24 cellular contexts compared by ENCODE assay signal in the genomic region with DNA sequence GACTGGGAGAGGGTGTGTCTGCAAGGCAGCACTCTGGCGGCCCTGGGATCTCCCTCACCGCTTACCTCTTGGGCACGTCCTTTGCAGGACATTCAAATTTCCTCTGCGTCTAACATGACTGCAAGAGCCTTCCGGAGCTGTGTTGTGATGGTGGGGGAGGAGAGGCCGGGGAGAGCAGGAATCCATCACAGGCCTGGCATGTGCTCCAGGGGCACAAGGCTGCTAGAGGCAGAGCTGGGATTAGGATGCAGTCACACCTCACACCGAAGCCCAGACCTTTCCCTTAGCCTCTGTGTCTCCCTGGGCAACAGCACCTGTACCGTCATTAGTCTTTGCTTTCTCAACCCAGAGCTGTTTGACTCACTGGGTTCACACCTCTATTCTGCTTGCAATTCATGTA.
"Had no signal": no experiment of that assay in that cellular context is flagged by ENCODE, and none has a peak within 500 bp of the region (broad histone marks: within the 10 kb centered on the region; RNA-seq: fewer than 3 reads in every experiment).

No MANE protein-coding gene starts in this region.

- H3K9me3 Mint-ChIP-seq: activated CD4-positive, alpha-beta T cell treated with anti-CD3 and anti-CD28 coated beads, Interleukin-2, amount 10 ng/mL, durations not matched to agents 7 days and 5 days; activated naive CD4-positive, alpha-beta T cell treated with anti-CD3 and anti-CD28 coated beads for 36 hours; activated T-cell treated with anti-CD3 and anti-CD28 coated beads, Interleukin-2, amount 50 U/mL, for 24 hours; stimulated activated memory B cell treated with anti-CD40 and anti-IgM and Interleukin-4, amounts not matched to agents 10 μg/mL and 1 μg/mL and 100 μg/mL, for 72 hours had no signal

- H3K27me3 ChIP-seq: body of pancreas, pancreas had no signal

- FAIRE-seq: colon, keratinocyte, pancreas had no signal

- H3K27ac Mint-ChIP-seq: activated CD4-positive, alpha-beta T cell treated with anti-CD3 and anti-CD28 coated beads, Interleukin-2, amount 10 ng/mL, durations not matched to agents 7 days and 5 days; activated CD8-positive, alpha-beta T cell treated with anti-CD3 and anti-CD28 coated beads, Interleukin-2, amount 10 ng/mL, durations not matched to agents 7 days and 5 days; activated naive CD4-positive, alpha-beta T cell treated with anti-CD3 and anti-CD28 coated beads for 36 hours; activated T-cell treated with anti-CD3 and anti-CD28 coated beads, Interleukin-2, amount 50 U/mL, for 24 hours; stimulated activated memory B cell treated with anti-CD40 and anti-IgM and Interleukin-4, amounts not matched to agents 10 μg/mL and 1 μg/mL and 100 μg/mL, for 72 hours had no signal

- DNase-seq: activated CD4-positive, alpha-beta T cell treated with anti-CD3 and anti-CD28 coated beads, Interleukin-2, amount 10 ng/mL, durations not matched to agents 7 days and 5 days; activated CD8-positive, alpha-beta T cell treated with anti-CD3 and anti-CD28 coated beads, Interleukin-2, amount 10 ng/mL, durations not matched to agents 7 days and 5 days; activated naive CD4-positive, alpha-beta T cell treated with anti-CD3 and anti-CD28 coated beads for 36 hours; activated T-cell treated with anti-CD3 and anti-CD28 coated beads, Interleukin-2, amount 50 U/mL, for 24 hours; body of pancreas; caudate nucleus; dorsolateral prefrontal cortex; foreskin fibroblast; glutamatergic neuron; hippocampal formation; midbrain; pancreas; stimulated activated CD4-positive, alpha-beta T cell treated with anti-CD3 and anti-CD28 coated beads, Interleukin-4, amount 100 ng/mL, for 24 hours; T-helper 1 cell; T-helper 9 cell had no signal

- H3K4me3 ChIP-seq: body of pancreas, dorsolateral prefrontal cortex, lung, pancreas, smooth muscle cell had no signal

- ATAC-seq: activated CD8-positive, alpha-beta T cell treated with anti-CD3 and anti-CD28 coated beads, Interleukin-2, amount 10 ng/mL, durations not matched to agents 7 days and 5 days; body of pancreas; left lobe of liver; pancreas; sciatic nerve; stimulated activated memory B cell treated with anti-CD40 and anti-IgM and Interleukin-4, amounts not matched to agents 10 μg/mL and 1 μg/mL and 100 μg/mL, for 72 hours had no signal

- H3K9me3 ChIP-seq: body of pancreas, neutrophil, pancreas had no signal

- H3K27me3 Mint-ChIP-seq: stimulated activated memory B cell treated with anti-CD40 and anti-IgM and Interleukin-4, amounts not matched to agents 10 μg/mL and 1 μg/mL and 100 μg/mL, for 72 hours had no signal

- H3K36me3 ChIP-seq: neutrophil, pancreas had no signal

- H3K36me3 Mint-ChIP-seq: stimulated activated memory B cell treated with anti-CD40 and anti-IgM and Interleukin-4, amounts not matched to agents 10 μg/mL and 1 μg/mL and 100 μg/mL, for 72 hours had no signal

- H3K4me3 Mint-ChIP-seq: activated CD4-positive, alpha-beta T cell treated with anti-CD3 and anti-CD28 coated beads, Interleukin-2, amount 10 ng/mL, durations not matched to agents 7 days and 5 days; activated CD8-positive, alpha-beta T cell treated with anti-CD3 and anti-CD28 coated beads, Interleukin-2, amount 10 ng/mL, durations not matched to agents 7 days and 5 days; activated naive CD4-positive, alpha-beta T cell treated with anti-CD3 and anti-CD28 coated beads for 36 hours; activated T-cell treated with anti-CD3 and anti-CD28 coated beads, Interleukin-2, amount 50 U/mL, for 24 hours; stimulated activated memory B cell treated with anti-CD40 and anti-IgM and Interleukin-4, amounts not matched to agents 10 μg/mL and 1 μg/mL and 100 μg/mL, for 72 hours had no signal

- H3K4me2 ChIP-seq: smooth muscle cell had no signal

- H3K27ac ChIP-seq: body of pancreas, dorsolateral prefrontal cortex, epithelial cell of prostate, neutrophil, pancreas had no signal

- H3K4me1 Mint-ChIP-seq: activated CD4-positive, alpha-beta T cell treated with anti-CD3 and anti-CD28 coated beads, Interleukin-2, amount 10 ng/mL, durations not matched to agents 7 days and 5 days; stimulated activated memory B cell treated with anti-CD40 and anti-IgM and Interleukin-4, amounts not matched to agents 10 μg/mL and 1 μg/mL and 100 μg/mL, for 72 hours had no signal
